ENCODE assay signal across 9 cellular contexts in genomic region chr3:13301295-13301987, GRCh38.
DNase-seq lines count a peak whose midpoint lies in the region; ATAC-seq, FAIRE-seq and TF ChIP-seq lines count a peak whose summit lies in the region.
"Had no signal": no experiment of that assay in that cellular context is flagged by ENCODE, and none has a peak within 500 bp of the region (broad histone marks: within the 10 kb centered on the region; RNA-seq: fewer than 3 reads in every experiment).

No MANE protein-coding gene starts in this region.

- H3K9me3 ChIP-seq in OCI-LY3 (ENCODE audit: insufficient read depth, low read length), result no peaks in the 10 kb centered on the region

- peak overlapping the region in 4 of 7 donors; percentile 38 to 88 (median 59) for H3K27ac Mint-ChIP-seq in CD14-positive monocyte
- H3K27ac Mint-ChIP-seq in type B pancreatic cell, result peak overlapping the region; percentile 17
- H3K27ac Mint-ChIP-seq in naive thymus-derived CD8-positive, alpha-beta T cell, result no peak overlapping the region

- DNase-seq in CD14-positive monocyte (ENCODE audit: low spot score) (peak; percentile 81), H54 (ENCODE audit: insufficient read length, low spot score) (peak; percentile 88), fibroblast of the aortic adventitia (ENCODE audit: low read depth) (peak; percentile 79), type B pancreatic cell (ENCODE audit: extremely low spot score, unreplicated experiment) (no peak), NCI-H2081 treated with DMSO at 0.1 percent for 48 hours (lab: John Stamatoyannopoulos, UW) (no peak)
- DNase-seq in naive thymus-derived CD8-positive, alpha-beta T cell, result no peak

- H3K27me3 Mint-ChIP-seq in CD14-positive monocyte (ENCODE audit: low read depth in 3 of 3), result peaks cover 4 to 7% (median 7%) of the 10 kb centered on the region in 3 donors
- H3K27me3 Mint-ChIP-seq in type B pancreatic cell, result no peaks in the 10 kb centered on the region
- peaks cover 0 to 5% (median 5%) of the 10 kb centered on the region in 5 donors for H3K27me3 Mint-ChIP-seq in naive thymus-derived CD8-positive, alpha-beta T cell

- no peak overlapping the region for H3K4me3 ChIP-seq in OCI-LY3 (ENCODE audit: low read length)
- H3K4me3 ChIP-seq in fibroblast of the aortic adventitia (ENCODE audit: low read depth, low read length), result no peak overlapping the region
- H3K4me3 ChIP-seq: cardiac muscle cell had no signal

- H3K9me3 Mint-ChIP-seq in CD14-positive monocyte, result no peaks in the 10 kb centered on the region
- H3K9me3 Mint-ChIP-seq in type B pancreatic cell, result no peaks in the 10 kb centered on the region
- H3K9me3 Mint-ChIP-seq in naive thymus-derived CD8-positive, alpha-beta T cell, result no peaks in the 10 kb centered on the region

- no peaks in the 10 kb centered on the region for H3K79me2 ChIP-seq in OCI-LY3 (ENCODE audit: low read length)

- no peak for ATAC-seq in naive thymus-derived CD8-positive, alpha-beta T cell
- ATAC-seq in GM18520 (IDR thresholded peaks at IDR 0.05; ENCODE audit: unreplicated experiment), result no peak

- H3K36me3 Mint-ChIP-seq in CD14-positive monocyte, result no peaks in the 10 kb centered on the region
- no peaks in the 10 kb centered on the region for H3K36me3 Mint-ChIP-seq in type B pancreatic cell
- no peaks in the 10 kb centered on the region for H3K36me3 Mint-ChIP-seq in naive thymus-derived CD8-positive, alpha-beta T cell

- intact Hi-C loops in CD14-positive monocyte (cut with micrococcal nuclease), result no loop called here

- H3K4me1 Mint-ChIP-seq in CD14-positive monocyte (peaks cover 18% of the 10 kb centered on the region), type B pancreatic cell (ENCODE audit: unreplicated experiment) (peaks cover 20% of the 10 kb centered on the region)
- H3K4me1 Mint-ChIP-seq in naive thymus-derived CD8-positive, alpha-beta T cell, result peaks cover 4 to 8% (median 6%) of the 10 kb centered on the region in 4 donors

- no peaks in the 10 kb centered on the region for H4K20me1 ChIP-seq in OCI-LY3 (ENCODE audit: insufficient read depth, low read length)

- peak overlapping the region; percentile 18 for H3K4me2 ChIP-seq in OCI-LY3 (ENCODE audit: low read length)

- no peak overlapping the region for H3K27ac ChIP-seq in OCI-LY3 (ENCODE audit: low read length)
- H3K27ac ChIP-seq: cardiac muscle cell had no signal

- H2AFZ ChIP-seq in OCI-LY3 (ENCODE audit: low read depth, low read length), result no peak overlapping the region

- no peak for TF ChIP-seq POLR2A in H54 (IDR thresholded peaks at IDR 0.05; ENCODE audit: low read depth, low read length)

- no peaks in the 10 kb centered on the region for H3K36me3 ChIP-seq in OCI-LY3 (replicated peaks; ENCODE audit: low read depth, low read length)
- H3K36me3 ChIP-seq: cardiac muscle cell had no signal

- POLR2A ChIA-PET in naive thymus-derived CD8-positive, alpha-beta T cell (lab: Charles Lee), result no interaction called here

- H3K4me3 Mint-ChIP-seq in CD14-positive monocyte (no peak overlapping the region), type B pancreatic cell (no peak overlapping the region)
- H3K4me3 Mint-ChIP-seq in naive thymus-derived CD8-positive, alpha-beta T cell, result no peak overlapping the region

- FAIRE-seq in H54 (lab: Jason Lieb, UNC), result peak; percentile 20

- H3K4me1 ChIP-seq in OCI-LY3 (ENCODE audit: low read length), result peaks cover 14% of the 10 kb centered on the region

- no peak overlapping the region for H3K9ac ChIP-seq in OCI-LY3 (ENCODE audit: low read length)

- H3K27me3 ChIP-seq in OCI-LY3 (ENCODE audit: low read depth, low read length), result peaks cover 24% of the 10 kb centered on the region
- H3K27me3 ChIP-seq: cardiac muscle cell had no signal

- TF ChIP-seq CTCF in CD14-positive monocyte (IDR thresholded peaks at IDR 0.05) (no peak), OCI-LY3 (IDR thresholded peaks at IDR 0.05; ENCODE audit: low read depth, low read length) (no peak), fibroblast of the aortic adventitia (IDR thresholded peaks at IDR 0.05; ENCODE audit: insufficient read depth, low read length) (no peak), type B pancreatic cell (conservative IDR thresholded peaks at IDR 0.05) (no peak)

Comparison
In these comparisons a context has a peak if more than half of its experiments do, and no peak if none do; other contexts are left out.
1. DNase-seq: peak in CD14-positive monocyte (single experiment), H54 (single experiment) and fibroblast of the aortic adventitia (single experiment); none in type B pancreatic cell (single experiment), naive thymus-derived CD8-positive, alpha-beta T cell (0 of 10) and NCI-H2081 treated with DMSO at 0.1 percent for 48 hours (single experiment).
2. H3K27ac Mint-ChIP-seq: peak in CD14-positive monocyte (4 of 7) and type B pancreatic cell (single experiment); none in naive thymus-derived CD8-positive, alpha-beta T cell (0 of 10).